ENCODE assay signal across 2 cellular contexts in the genomic region with DNA sequence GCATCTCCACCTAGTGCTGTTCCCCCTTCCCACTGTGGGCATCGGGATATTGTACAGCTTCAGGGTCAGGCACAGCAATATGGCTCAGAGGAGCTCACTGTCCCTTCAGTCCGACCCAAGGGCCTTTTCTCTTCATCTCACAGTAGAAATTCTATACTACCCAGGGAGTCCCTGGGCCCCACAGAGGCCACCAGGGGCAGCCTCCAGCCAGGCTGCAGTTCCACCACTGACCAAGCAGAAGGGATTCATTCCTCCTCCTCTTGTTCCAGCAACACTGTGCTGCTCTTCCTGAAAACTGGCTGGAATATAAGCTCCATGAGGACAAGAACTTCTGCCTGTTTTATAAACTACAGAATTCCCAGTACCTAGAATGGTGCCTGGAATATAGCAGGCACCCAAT.
TF ChIP-seq lines count a peak whose summit lies in the region.

No MANE protein-coding gene starts in this region.

TF ChIP-seq in IMR-90, 13 proteins besides CTCF, POLR2A, EP300 and RAD21:
- TF ChIP-seq NFE2L2 (IDR thresholded peaks at IDR 0.05; ENCODE audit: low read depth, low read length), result no peak
- no peak for TF ChIP-seq BHLHE40 (IDR thresholded peaks at IDR 0.05; ENCODE audit: low read depth, low read length)
- TF ChIP-seq RFX5 (IDR thresholded peaks at IDR 0.05; ENCODE audit: low read depth, low read length), result no peak
- no peak for TF ChIP-seq MAZ (IDR thresholded peaks at IDR 0.05; ENCODE audit: borderline replicate concordance, low read depth, low read length)
- no peak for TF ChIP-seq CHD1 (IDR thresholded peaks at IDR 0.05; ENCODE audit: low read depth, low read length)
- TF ChIP-seq MXI1 (IDR thresholded peaks at IDR 0.05; ENCODE audit: borderline replicate concordance, low read depth, low read length), result no peak
- no peak for TF ChIP-seq CEBPB (IDR thresholded peaks at IDR 0.05; ENCODE audit: low read depth, low read length)
- TF ChIP-seq, protein P1, sequence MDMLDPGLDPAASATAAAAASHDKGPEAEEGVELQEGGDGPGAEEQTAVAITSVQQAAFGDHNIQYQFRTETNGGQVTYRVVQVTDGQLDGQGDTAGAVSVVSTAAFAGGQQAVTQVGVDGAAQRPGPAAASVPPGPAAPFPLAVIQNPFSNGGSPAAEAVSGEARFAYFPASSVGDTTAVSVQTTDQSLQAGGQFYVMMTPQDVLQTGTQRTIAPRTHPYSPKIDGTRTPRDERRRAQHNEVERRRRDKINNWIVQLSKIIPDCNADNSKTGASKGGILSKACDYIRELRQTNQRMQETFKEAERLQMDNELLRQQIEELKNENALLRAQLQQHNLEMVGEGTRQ (IDR thresholded peaks at IDR 0.05; ENCODE audit: low read depth, low read length), result no peak
- TF ChIP-seq, protein P2, sequence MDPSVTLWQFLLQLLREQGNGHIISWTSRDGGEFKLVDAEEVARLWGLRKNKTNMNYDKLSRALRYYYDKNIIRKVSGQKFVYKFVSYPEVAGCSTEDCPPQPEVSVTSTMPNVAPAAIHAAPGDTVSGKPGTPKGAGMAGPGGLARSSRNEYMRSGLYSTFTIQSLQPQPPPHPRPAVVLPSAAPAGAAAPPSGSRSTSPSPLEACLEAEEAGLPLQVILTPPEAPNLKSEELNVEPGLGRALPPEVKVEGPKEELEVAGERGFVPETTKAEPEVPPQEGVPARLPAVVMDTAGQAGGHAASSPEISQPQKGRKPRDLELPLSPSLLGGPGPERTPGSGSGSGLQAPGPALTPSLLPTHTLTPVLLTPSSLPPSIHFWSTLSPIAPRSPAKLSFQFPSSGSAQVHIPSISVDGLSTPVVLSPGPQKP (IDR thresholded peaks at IDR 0.05; ENCODE audit: borderline replicate concordance, low read depth, low read length), result no peak
- TF ChIP-seq RCOR1 (IDR thresholded peaks at IDR 0.05; ENCODE audit: insufficient replicate concordance, low read length), result no peak
- TF ChIP-seq SMC3 (IDR thresholded peaks at IDR 0.05; ENCODE audit: low read depth, low read length), result no peak
- no peak for TF ChIP-seq MAFK (IDR thresholded peaks at IDR 0.05; ENCODE audit: low read depth, low read length)
- no peak for TF ChIP-seq FOS (IDR thresholded peaks at IDR 0.05; ENCODE audit: low read depth, low read length)
TF ChIP-seq in IMR-90: peak in this region for 0.

TF ChIP-seq in H1, 55 proteins besides CTCF, POLR2A, EP300 and RAD21:
- TF ChIP-seq JUN (IDR thresholded peaks at IDR 0.05; ENCODE audit: low read depth, low read length) (no peak), CTBP2 (IDR thresholded peaks at IDR 0.05; ENCODE audit: borderline replicate concordance, insufficient read depth, insufficient read length, low read length) (no peak), TCF12 (IDR thresholded peaks at IDR 0.05; ENCODE audit: low read depth, low read length) (no peak), MAFK (IDR thresholded peaks at IDR 0.05; ENCODE audit: low read depth, low read length) (no peak), BRCA1 (IDR thresholded peaks at IDR 0.05; ENCODE audit: low read depth, low read length) (no peak), HDAC6 (IDR thresholded peaks at IDR 0.05; ENCODE audit: low read depth, low read length) (no peak), SUZ12 (IDR thresholded peaks at IDR 0.05; ENCODE audit: low read length) (no peak), CBX5 (IDR thresholded peaks at IDR 0.05; ENCODE audit: low read depth, low read length) (no peak)
- TF ChIP-seq, protein P3, sequence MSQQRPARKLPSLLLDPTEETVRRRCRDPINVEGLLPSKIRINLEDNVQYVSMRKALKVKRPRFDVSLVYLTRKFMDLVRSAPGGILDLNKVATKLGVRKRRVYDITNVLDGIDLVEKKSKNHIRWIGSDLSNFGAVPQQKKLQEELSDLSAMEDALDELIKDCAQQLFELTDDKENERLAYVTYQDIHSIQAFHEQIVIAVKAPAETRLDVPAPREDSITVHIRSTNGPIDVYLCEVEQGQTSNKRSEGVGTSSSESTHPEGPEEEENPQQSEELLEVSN (IDR thresholded peaks at IDR 0.05), result no peak
